24 cellular contexts compared by ENCODE assay signal in the genomic region with DNA sequence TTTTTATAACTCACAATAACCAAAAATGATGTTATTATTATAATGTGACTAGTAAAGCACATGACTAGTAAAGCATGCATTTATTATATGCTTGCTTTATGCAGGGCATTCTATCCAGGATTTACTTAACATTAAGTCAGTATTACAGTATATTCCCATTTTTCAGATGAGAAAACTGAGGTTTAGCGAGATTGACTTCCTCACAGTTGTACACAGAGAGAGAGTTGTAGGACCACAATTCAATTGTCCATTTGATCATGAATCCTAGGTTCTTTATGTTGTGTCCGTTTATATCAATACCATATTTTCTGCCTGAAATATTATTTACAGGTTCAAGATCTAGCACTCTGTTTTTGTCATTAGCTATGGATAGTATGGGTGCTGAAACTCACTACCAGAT.
DNase-seq lines count a peak whose midpoint lies in the region; ATAC-seq, FAIRE-seq and TF ChIP-seq lines count a peak whose summit lies in the region.
"Had no signal": no experiment of that assay in that cellular context is flagged by ENCODE, and none has a peak within 500 bp of the region (broad histone marks: within the 10 kb centered on the region; RNA-seq: fewer than 3 reads in every experiment).

No MANE protein-coding gene starts in this region.

- no peak overlapping the region for H2BK12ac ChIP-seq in H1 (ENCODE audit: low read depth, low read length)

- H3K27me3 ChIP-seq in HepG2 (ENCODE audit: control insufficient read depth in 1 of 2, insufficient read depth in 2 of 2, low read length in 2 of 2): no peaks in the 10 kb centered on the region; a peak in 1 of 5 replicates
- no peaks in the 10 kb centered on the region for H3K27me3 ChIP-seq in right lobe of liver
- no peaks in the 10 kb centered on the region for H3K27me3 ChIP-seq in H1 (replicated peaks in 1 of 4; ENCODE audit: control insufficient read depth in 3 of 4, extremely low read depth in 1 of 4, insufficient read depth in 3 of 4, low read length in 3 of 4)
- H3K27me3 ChIP-seq: BLaER1 had no signal

- H3K4me1 Mint-ChIP-seq in nephron: peaks cover 88% of the 10 kb centered on the region
- H3K4me1 Mint-ChIP-seq: B cell; CD4-positive, CD25-positive, alpha-beta regulatory T cell had no signal

- H3K27ac Mint-ChIP-seq in nephron: peak overlapping the region in 2 of 3 experiments; percentile 73 to 89
- H3K27ac Mint-ChIP-seq: B cell; CD4-positive, CD25-positive, alpha-beta regulatory T cell; CD8-positive, alpha-beta T cell; H9 had no signal

- H3K56ac ChIP-seq in H1 (replicated peaks; ENCODE audit: insufficient read length, low read depth, low read length): no peak overlapping the region

- H3K4me3 ChIP-seq in HepG2 (replicated peaks in 1 of 3; ENCODE audit: insufficient read depth in 1 of 3, low read depth in 2 of 3, low read length in 3 of 3) (no peak overlapping the region), right lobe of liver (no peak overlapping the region), H1 (ENCODE audit: extremely low read depth in 1 of 4, insufficient read depth in 2 of 4, low read depth in 3 of 4, low read length in 4 of 4) (no peak overlapping the region)
- H3K4me3 ChIP-seq: BLaER1, GM12878, GM23248 had no signal

- no peak overlapping the region for H2BK120ac ChIP-seq in H1 (replicated peaks; ENCODE audit: low read depth, low read length)

- H3K79me2 ChIP-seq in HepG2 (ENCODE audit: insufficient read depth, low read length) (no peaks in the 10 kb centered on the region), H1 (ENCODE audit: control insufficient read depth in 1 of 2, insufficient read depth in 2 of 2, low read length in 2 of 2) (peaks cover 0 to 4% of the 10 kb centered on the region in 2 experiments; a peak in 1 of 4 replicates)

- H4K91ac ChIP-seq in H1 (replicated peaks; ENCODE audit: insufficient read length, low read length): no peak overlapping the region

- H3K9me3 Mint-ChIP-seq in nephron: no peaks in the 10 kb centered on the region
- H3K9me3 Mint-ChIP-seq: CD8-positive, alpha-beta T cell; H9 had no signal

- H2AK5ac ChIP-seq in H1 (ENCODE audit: low read depth, low read length): no peak overlapping the region

- TF ChIP-seq POLR2A in HepG2 (IDR thresholded peaks at IDR 0.05; ENCODE audit: insufficient read depth in 1 of 2, low read depth in 2 of 2, low read length in 2 of 2) (no peak), right lobe of liver (IDR thresholded peaks at IDR 0.05) (no peak), H1 (IDR thresholded peaks at IDR 0.05; ENCODE audit: control extremely low read depth in 1 of 2, low read depth in 2 of 2, low read length in 2 of 2) (no peak)

- H3K18ac ChIP-seq in H1 (ENCODE audit: extremely low read depth, low read length): no peak overlapping the region

- H3K23ac ChIP-seq in H1 (ENCODE audit: insufficient read length): no peak overlapping the region

- 26% methylated on average over 2 of the region's 2 CpGs for WGBS in HepG2 (ENCODE audit: low lambda C conversion rate)
- 81% methylated on average over 2 of the region's 2 CpGs for WGBS in right lobe of liver (ENCODE audit: insufficient coverage, low coverage, low lambda C conversion rate, missing lambda C conversion rate)
- WGBS in H1 (ENCODE audit: extremely low coverage in 1 of 2, insufficient coverage in 1 of 2, insufficient read length in 1 of 2, insufficient replicate concordance in 2 of 2, low coverage in 1 of 2, low lambda C conversion rate in 2 of 2, missing lambda C conversion rate in 1 of 2), 2 experiments: 95% methylated on average over 2 of the region's 2 CpGs; no CpG with 5 or more reads in 1 of the 2 experiments

- POLR2A ChIA-PET in HepG2 (lab: Yijun Ruan, JAX) (no interaction called here), H1 (lab: Charles Lee; ENCODE audit: partially characterized antibody) (no interaction called here)

- H3K4me1 ChIP-seq in HepG2 (ENCODE audit: insufficient read depth, low read length) (no peaks in the 10 kb centered on the region), right lobe of liver (no peaks in the 10 kb centered on the region), H1 (replicated peaks in 1 of 4; ENCODE audit: control insufficient read depth in 3 of 4, insufficient read depth in 4 of 4, low read length in 3 of 4) (peaks cover 0 to 4% (median 0%) of the 10 kb centered on the region in 4 experiments; a peak in 1 of 7 replicates)
- H3K4me1 ChIP-seq: Caco-2 had no signal

- H2BK5ac ChIP-seq in H1 (ENCODE audit: low read depth, low read length): no peak overlapping the region

- no peak overlapping the region for H4K5ac ChIP-seq in H1 (ENCODE audit: insufficient read length, low read depth, low read length)

- TF ChIP-seq CTCF in HepG2 (CRISPR knock-in tag; IDR thresholded peaks at IDR 0.05): no peak
- TF ChIP-seq CTCF in right lobe of liver (IDR thresholded peaks at IDR 0.05): no peak
- no peak for TF ChIP-seq CTCF in H1 (IDR thresholded peaks at IDR 0.05; ENCODE audit: control extremely low read depth in 1 of 3, insufficient read depth in 1 of 3, low read depth in 1 of 3, low read length in 3 of 3)
- no peak for TF ChIP-seq CTCF in nephron (IDR thresholded peaks at IDR 0.05; ENCODE audit: unreplicated experiment in 3 of 3)

- no peak overlapping the region for H2BK20ac ChIP-seq in H1 (ENCODE audit: low read length)

- H3K79me1 ChIP-seq in H1 (ENCODE audit: low read depth, low read length): peaks cover 4% of the 10 kb centered on the region

- intact Hi-C loops in HepG2 (cut with micrococcal nuclease; ENCODE audit: unreplicated experiment) (no loop called here), right lobe of liver (cut with DNase I) (no loop called here)

- no peak overlapping the region for H3K14ac ChIP-seq in H1 (ENCODE audit: insufficient read length)

- H3K36me3 Mint-ChIP-seq in nephron (ENCODE audit: low read depth): peaks cover 29% of the 10 kb centered on the region
- H3K36me3 Mint-ChIP-seq: CD4-positive, CD25-positive, alpha-beta regulatory T cell; CD8-positive, alpha-beta T cell had no signal

- no peak overlapping the region for H3K4ac ChIP-seq in H1 (replicated peaks; ENCODE audit: insufficient read length, low read depth, low read length)

- H2AFZ ChIP-seq in HepG2 (ENCODE audit: low read length) (no peak overlapping the region), H1 (ENCODE audit: low read length) (no peak overlapping the region)
- H2AFZ ChIP-seq: GM23248 had no signal

- CTCF ChIA-PET in HepG2 (lab: Yijun Ruan, JAX; ENCODE audit: low intra/inter-chr PET ratio, low total read pairs) (no interaction called here), H1 (lab: Charles Lee; ENCODE audit: partially characterized antibody) (no interaction called here)

- H3K36me3 ChIP-seq in HepG2 (replicated peaks in 1 of 2; ENCODE audit: control insufficient read depth in 1 of 2, insufficient read depth in 2 of 2, low read length in 2 of 2) (no peaks in the 10 kb centered on the region), right lobe of liver (no peaks in the 10 kb centered on the region), H1 (ENCODE audit: control insufficient read depth in 2 of 4, insufficient read depth in 4 of 4, low read length in 3 of 4) (no peaks in the 10 kb centered on the region; a peak in 2 of 8 replicates)

- in situ Hi-C loops in HepG2 (cut with HindIII; ENCODE audit: extremely low pct_ligation_motif_present, low pct_unique_long_range_greater_than_20kb): no loop called here

- H3K23me2 ChIP-seq in H1 (ENCODE audit: low read depth, low read length): no peaks in the 10 kb centered on the region; the same call in 1 of the 2 replicates

- H3K9ac ChIP-seq in HepG2 (ENCODE audit: insufficient read depth, low read depth, low read length) (no peak overlapping the region), H1 (replicated peaks in 1 of 4; ENCODE audit: extremely low read depth in 1 of 4, low read depth in 3 of 4, low read length in 3 of 4) (no peak overlapping the region)
- H3K9ac ChIP-seq: BLaER1, GM23248 had no signal

- FAIRE-seq in HepG2 (lab: Jason Lieb, UNC): no peak
- FAIRE-seq in H1 (lab: Jason Lieb, UNC): no peak
- FAIRE-seq: A204.1, GM12878 had no signal

- no peaks in the 10 kb centered on the region for H4K20me1 ChIP-seq in HepG2 (ENCODE audit: insufficient read depth, low read length)
- H4K20me1 ChIP-seq in H1 (replicated peaks in 1 of 2; ENCODE audit: control insufficient read depth in 1 of 2, insufficient read depth in 2 of 2, low read length in 2 of 2): peaks cover 0 to 4% of the 10 kb centered on the region in 2 experiments

- no peak for DNase-seq in HepG2 (ENCODE audit: low spot score)
- no peak for DNase-seq in right lobe of liver
- DNase-seq in H1 (ENCODE audit: low read depth in 1 of 2, low spot score in 2 of 2): no peak
- no peak for DNase-seq in pons (ENCODE audit: low spot score)
- DNase-seq: Caco-2; CD4-positive, CD25-positive, alpha-beta regulatory T cell; CD8-positive, alpha-beta T cell; DMS 273 treated with DMSO at 0.1 percent for 48 hours; DMS79; EL; GDM1; GM23248; H9 had no signal

- BruUV-seq in HepG2 (replicated peaks; lab: Mats Ljungman, UMichigan): no TSS peak

- TF ChIP-seq RAD21 in HepG2 (CRISPR knock-in tag; IDR thresholded peaks at IDR 0.05) (no peak), H1 (IDR thresholded peaks at IDR 0.05 in 1 of 2, conservative IDR thresholded peaks at IDR 0.05 in 1 of 2; ENCODE audit: low read depth in 2 of 2, low read length in 2 of 2) (no peak)

- no peak overlapping the region for H3K4me2 ChIP-seq in HepG2 (ENCODE audit: low read depth, low read length)
- H3K4me2 ChIP-seq in H1 (ENCODE audit: insufficient read depth in 1 of 2, low read depth in 2 of 2, low read length in 2 of 2): no peak overlapping the region

- no peak for ATAC-seq in HepG2
- no peak for ATAC-seq in right lobe of liver
- no peak for ATAC-seq in GM21576 (IDR thresholded peaks at IDR 0.05; ENCODE audit: unreplicated experiment)
- no peak for ATAC-seq in GM18520 (IDR thresholded peaks at IDR 0.05; ENCODE audit: unreplicated experiment)
- ATAC-seq in HG03378 (IDR thresholded peaks at IDR 0.05; ENCODE audit: unreplicated experiment): no peak
- ATAC-seq: CD8-positive, alpha-beta T cell; GM12878; HCT116 had no signal

- no peak overlapping the region for H4K8ac ChIP-seq in H1 (ENCODE audit: extremely low read depth, insufficient read depth, low read length)

- H3K4me3 Mint-ChIP-seq in nephron: no peak overlapping the region
- H3K4me3 Mint-ChIP-seq: B cell; CD4-positive, CD25-positive, alpha-beta regulatory T cell; CD8-positive, alpha-beta T cell; H9 had no signal

- H3K27me3 Mint-ChIP-seq in nephron (ENCODE audit: low read depth): no peaks in the 10 kb centered on the region
- H3K27me3 Mint-ChIP-seq: B cell; CD4-positive, CD25-positive, alpha-beta regulatory T cell had no signal

- H3K27ac ChIP-seq in HepG2 (ENCODE audit: extremely low read length, insufficient read depth, low read length): no peak overlapping the region
- no peak overlapping the region for H3K27ac ChIP-seq in right lobe of liver
- H3K27ac ChIP-seq in H1 (ENCODE audit: low read depth, low read length): no peak overlapping the region
- H3K27ac ChIP-seq: 22Rv1, BLaER1, C4-2B, GM23248 had no signal

- no peak overlapping the region for H2BK15ac ChIP-seq in H1 (ENCODE audit: low read length)

- H3K9me3 ChIP-seq in HepG2 (ENCODE audit: low read length) (no peaks in the 10 kb centered on the region), right lobe of liver (no peaks in the 10 kb centered on the region), H1 (ENCODE audit: insufficient read depth in 2 of 2, low read depth in 1 of 2, low read length in 1 of 2) (no peaks in the 10 kb centered on the region)
- H3K9me3 ChIP-seq: BLaER1, Caco-2 had no signal

- TF ChIP-seq EP300 in HepG2 (IDR thresholded peaks at IDR 0.05; ENCODE audit: low read depth in 2 of 2, low read length in 2 of 2): no peak
- TF ChIP-seq EP300 in HepG2 (CRISPR knock-in tag; IDR thresholded peaks at IDR 0.05; ENCODE audit: borderline replicate concordance): no peak
- TF ChIP-seq EP300 in H1 (IDR thresholded peaks at IDR 0.05; ENCODE audit: borderline replicate concordance in 1 of 2, low read depth in 2 of 2, low read length in 2 of 2): no peak
